ENCODE assay signal across 32 cellular contexts in genomic region chrX:33178218-33178617, GRCh38.
"Had no signal": no experiment of that assay in that cellular context is flagged by ENCODE, and none has a peak within 500 bp of the region (broad histone marks: within the 10 kb centered on the region; RNA-seq: fewer than 3 reads in every experiment).

No MANE protein-coding gene starts in this region.

- H3K27me3 ChIP-seq: brain microvascular endothelial cell had no signal

- H3K36me3 ChIP-seq: brain microvascular endothelial cell had no signal

- DNase-seq: activated CD4-positive, alpha-beta T cell treated with anti-CD3 and anti-CD28 coated beads, Interleukin-2, amount 10 ng/mL, durations not matched to agents 24 days and 14 days; activated CD4-positive, alpha-beta T cell treated with anti-CD3 and anti-CD28 coated beads, Interleukin-2, amount 50 U/mL, for 4 hours; activated CD8-positive, alpha-beta T cell treated with anti-CD3 and anti-CD28 coated beads for 36 hours; activated effector memory CD4-positive, alpha-beta T cell treated with anti-CD3 and anti-CD28 coated beads, Interleukin-2, amount 50 U/mL, for 16 hours; activated naive CD4-positive, alpha-beta T cell; activated naive CD4-positive, alpha-beta T cell treated with anti-CD3 and anti-CD28 coated beads, Interleukin-2, amount 50 U/mL, for 16 hours; activated naive CD8-positive, alpha-beta T cell treated with anti-CD3 and anti-CD28 coated beads for 36 hours; activated T-cell treated with anti-CD3 and anti-CD28 coated beads, Interleukin-2, amount 50 U/mL, for 1 hour; activated T-cell treated with anti-CD3 and anti-CD28 coated beads, Interleukin-2, amount 50 U/mL, for 72 hours; amniotic stem cell; aorta; brain microvascular endothelial cell; NCI-H1092 treated with DMSO at 0.1 percent for 48 hours; NCI-H1417; NCI-H146; NCI-H187; NCI-H2029 treated with DMSO at 0.1 percent for 48 hours; NCI-H2107; NCI-H2171; NCI-H510A; NCI-H526; NCI-H748 treated with DMSO at 0.1 percent for 48 hours; NK-92 treated with Interleukin-12 subunit alpha and Interleukin-12 subunit beta, amount 100 ng/mL, for 24 hours; OCI-M1; SIG-M5; SW 1271; T-helper 1 cell; T-helper 2 cell; T-helper 9 cell had no signal

- ATAC-seq: activated CD8-positive, alpha-beta T cell treated with anti-CD3 and anti-CD28 coated beads for 36 hours; activated T-cell treated with anti-CD3 and anti-CD28 coated beads, Interleukin-2, amount 50 U/mL, for 72 hours; activated T-helper 17 cell treated with anti-CD3 and anti-CD28 coated beads, Interleukin-2, amount 50 U/mL, for 72 hours; SK-N-SH treated with all-trans-retinoic acid at 6 μM for 48 hours had no signal

- H3K27ac ChIP-seq: brain microvascular endothelial cell, KMS-11 had no signal

- H3K4me2 ChIP-seq: KMS-11 had no signal

- H3K9ac ChIP-seq: KMS-11 had no signal
